15 cellular contexts compared by ENCODE assay signal in genomic region chr1:11904156-11904555, GRCh38. TPM values are rescaled to one million over a fixed set of nuclear protein-coding genes. Genes with fewer than 3 reads are reported as not detected.
"Had no signal": no experiment of that assay in that cellular context is flagged by ENCODE, and none has a peak within 500 bp of the region (broad histone marks: within the 10 kb centered on the region; RNA-seq: fewer than 3 reads in every experiment).

No MANE protein-coding gene starts in this region.

RNA-seq across cellular contexts. Expression of gene NPPB, which starts 45.4 kb away (rescaled TPM):
- total RNA-seq: natural killer cell treated with Interleukin-12 subunit alpha and Interleukin-12 subunit beta and Interleukin-15 and Interleukin-18, amount 100 ng/mL, for 72 hours; neural crest cell; omental fat pad; osteocyte; posterior vena cava; prostate gland; pulmonary artery endothelial cell; sciatic nerve; spleen; suprapubic skin; transverse colon; urinary bladder; uterus had no signal
- polyA plus RNA-seq: urinary bladder had no signal

RNA-seq across cellular contexts. Expression of gene NPPA, which starts 56.6 kb away (rescaled TPM):
- total RNA-seq: natural killer cell treated with Interleukin-12 subunit alpha and Interleukin-12 subunit beta and Interleukin-15 and Interleukin-18, amount 100 ng/mL, for 72 hours; neural crest cell; omental fat pad; osteocyte; pulmonary artery endothelial cell; smooth muscle cell; suprapubic skin; testis; transverse colon; urinary bladder; uterus had no signal
